In genomic region chr11:108647701-108648527, GRCh38 we compare ENCODE assay signal across 8 cellular contexts. TPM values are rescaled to one million over a fixed set of nuclear protein-coding genes. Genes with fewer than 3 reads are reported as not detected.
DNase-seq lines count a peak whose midpoint lies in the region; ATAC-seq, FAIRE-seq and TF ChIP-seq lines count a peak whose summit lies in the region.

No MANE protein-coding gene starts in this region.

- CTCF ChIA-PET in WTC11 (lab: Charles Lee), result interaction anchor here (0.7 to 1.5 kb wide), 6 partner anchors 12 to 530 kb away, joined by 3 to 6 read pairs (median 4); partner anchors contain the start of gene DDX10

- H3K4me1 Mint-ChIP-seq in WTC11, result peaks cover 26% of the 10 kb centered on the region

- peak; percentile 94 for FAIRE-seq in GM18507 (lab: Jason Lieb, UNC)

- H3K27me3 Mint-ChIP-seq in WTC11 (ENCODE audit: low read depth), result no peaks in the 10 kb centered on the region; the same call in 1 of the 2 replicates

- H3K27ac ChIP-seq in layer of hippocampus (ENCODE audit: low read depth, low read length), result peak overlapping the region; percentile 17

- TF ChIP-seq CTCF in WTC11 (IDR thresholded peaks at IDR 0.05), result peak; percentile 78

- H3K9me3 Mint-ChIP-seq in WTC11, result 0 out of 2 replicates have a peak, but pooled peaks cover 1% of the 10 kb centered on the region

- no peak overlapping the region for H3K27ac Mint-ChIP-seq in WTC11

- peak; percentile 66 for DNase-seq in A172 (ENCODE audit: low spot score)
- peak; percentile 22 for DNase-seq in GM18507 (ENCODE audit: extremely low spot score, insufficient read length, low read depth)
- peak; percentile 82 for DNase-seq in NCI-H2196 treated with DMSO at 0.1 percent for 48 hours (lab: John Stamatoyannopoulos, UW; ENCODE audit: unreplicated experiment)
- DNase-seq in WTC11 (ENCODE audit: low spot score), result peak; percentile 74
- DNase-seq in cerebellar nuclear complex (lab: John Stamatoyannopoulos, UW), result peak; percentile 9 to 15
- peak; percentile 62 to 67 for DNase-seq in stimulated activated CD4-positive, alpha-beta T cell treated with anti-CD3 and anti-CD28 coated beads, Interleukin-2, amount 100 ng/mL, for 24 hours

- POLR2A ChIA-PET in WTC11 (lab: Charles Lee), result interaction anchor here (0.6 kb wide), 1 partner anchor 27 kb away, joined by 3 read pairs; no protein-coding TSS in a partner anchor

- ATAC-seq in HG03066 (IDR thresholded peaks at IDR 0.05; ENCODE audit: low read depth, unreplicated experiment) (peak; percentile 89), WTC11 (peak; percentile 97)

- H3K27me3 ChIP-seq in layer of hippocampus (ENCODE audit: control insufficient read depth, insufficient read depth, low read length), result no peaks in the 10 kb centered on the region

- H3K4me3 Mint-ChIP-seq in WTC11, result no peak overlapping the region

- no peaks in the 10 kb centered on the region for H3K36me3 Mint-ChIP-seq in WTC11

TF ChIP-seq in WTC11, 78 proteins besides CTCF, POLR2A, EP300 and RAD21:
- TF ChIP-seq GABPB1 (CRISPR knock-in tag; IDR thresholded peaks at IDR 0.05) (no peak; the same call in 1 of the 2 replicates), ESRRA (CRISPR knock-in tag; IDR thresholded peaks at IDR 0.05; ENCODE audit: borderline replicate concordance) (no peak), CBFB (CRISPR knock-in tag; IDR thresholded peaks at IDR 0.05; ENCODE audit: low read depth) (no peak), ZNF512 (CRISPR knock-in tag; IDR thresholded peaks at IDR 0.05; ENCODE audit: borderline replicate concordance) (no peak), ATF2 (CRISPR knock-in tag; IDR thresholded peaks at IDR 0.05; ENCODE audit: borderline replicate concordance, low read depth) (no peak), ZNF532 (CRISPR knock-in tag; IDR thresholded peaks at IDR 0.05; ENCODE audit: borderline replicate concordance) (no peak), MYBL2 (CRISPR knock-in tag; IDR thresholded peaks at IDR 0.05) (no peak), ZNF281 (CRISPR knock-in tag; IDR thresholded peaks at IDR 0.05) (no peak), CREB1 (CRISPR knock-in tag; IDR thresholded peaks at IDR 0.05) (no peak), STAT6 (CRISPR knock-in tag; conservative IDR thresholded peaks at IDR 0.05; ENCODE audit: low read depth) (no peak), IRF2 (CRISPR knock-in tag; IDR thresholded peaks at IDR 0.05; ENCODE audit: borderline replicate concordance, low read depth) (no peak), NR2C2 (CRISPR knock-in tag; IDR thresholded peaks at IDR 0.05) (no peak), JUN (CRISPR knock-in tag; IDR thresholded peaks at IDR 0.05) (no peak), RORB (CRISPR knock-in tag; IDR thresholded peaks at IDR 0.05) (no peak)
TF ChIP-seq in WTC11: peak in this region for 0.

RNA-seq across cellular contexts. Expression of gene DDX10, which starts 17.0 kb away (rescaled TPM):
- 19.7 and 28.0 TPM in 2 replicates for total RNA-seq in A172 (2014; rRNA removed; shearing (Covaris generic))
- total RNA-seq in WTC11 (2021), result 48.7 to 56.8 TPM (median 48.9 TPM) in 3 replicates

RNA-seq across cellular contexts. Expression of gene EXPH5, which starts 54.3 kb away (rescaled TPM):
- total RNA-seq in A172 (2014; rRNA removed; shearing (Covaris generic)), result 1.3 and 2.3 TPM in 2 replicates
- total RNA-seq in WTC11 (2021), result 8.1 to 11.2 TPM (median 9.2 TPM) in 3 replicates

Comparison
In these comparisons a context has a peak if more than half of its experiments do, and no peak if none do; other contexts are left out.
1. Peak in every context shown above with its lines: DNase-seq, ATAC-seq and H3K27ac ChIP-seq.
2. DNase-seq: peak in every context shown above with its lines; median percentile 82 in NCI-H2196 treated with DMSO at 0.1 percent for 48 hours; 74 in WTC11; 66 in A172; 64 in stimulated activated CD4-positive, alpha-beta T cell treated with anti-CD3 and anti-CD28 coated beads, Interleukin-2, amount 100 ng/mL, for 24 hours; 22 in GM18507; 12 in cerebellar nuclear complex.